Comparison of ENCODE assay signal across 9 cellular contexts in genomic region chr5:115461506-115462290, GRCh38.
DNase-seq lines count a peak whose midpoint lies in the region; ATAC-seq and TF ChIP-seq lines count a peak whose summit lies in the region.
"Had no signal": no experiment of that assay in that cellular context is flagged by ENCODE, and none has a peak within 500 bp of the region (broad histone marks: within the 10 kb centered on the region; RNA-seq: fewer than 3 reads in every experiment).

No MANE protein-coding gene starts in this region.

- H3K4me1 ChIP-seq in adipocyte (ENCODE audit: control insufficient read depth, insufficient read depth, low read length) (peaks cover 57% of the 10 kb centered on the region), endodermal cell (ENCODE audit: control insufficient read depth, insufficient read depth, low read length) (no peaks in the 10 kb centered on the region), suprapubic skin (peaks cover 32% of the 10 kb centered on the region)
- H3K4me1 ChIP-seq: BLaER1 had no signal

- no peak overlapping the region for H3K27ac Mint-ChIP-seq in endodermal cell

- ATAC-seq in HG03196 (IDR thresholded peaks at IDR 0.05; ENCODE audit: unreplicated experiment): peak; percentile 48

- peak overlapping the region in 11 of 21 experiments; percentile 28 to 75 (median 63) for H3K27ac ChIP-seq in skin epidermis
- no peak overlapping the region for H3K27ac ChIP-seq in endodermal cell (ENCODE audit: low read depth, low read length)
- H3K27ac ChIP-seq in suprapubic skin: no peak overlapping the region
- H3K27ac ChIP-seq: BLaER1 had no signal

- H3K27me3 ChIP-seq in adipocyte (replicated peaks; ENCODE audit: control insufficient read depth, insufficient read depth, low read length): no peaks in the 10 kb centered on the region
- H3K27me3 ChIP-seq in endodermal cell (ENCODE audit: control insufficient read depth, insufficient read depth, low read length, poor library complexity, severe bottlenecking): no peaks in the 10 kb centered on the region
- H3K27me3 ChIP-seq in suprapubic skin: no peaks in the 10 kb centered on the region
- H3K27me3 ChIP-seq: BLaER1 had no signal

- H3K36me3 ChIP-seq in adipocyte (ENCODE audit: control insufficient read depth, insufficient read depth, low read length, severe bottlenecking) (no peaks in the 10 kb centered on the region), endodermal cell (ENCODE audit: control insufficient read depth, insufficient read depth, low read length) (no peaks in the 10 kb centered on the region), suprapubic skin (no peaks in the 10 kb centered on the region)
- H3K36me3 ChIP-seq: BLaER1 had no signal

- TF ChIP-seq POLR2A in suprapubic skin (IDR thresholded peaks at IDR 0.05): no peak

- H3K9me3 ChIP-seq in adipocyte (ENCODE audit: control insufficient read depth, low read length) (no peaks in the 10 kb centered on the region), endodermal cell (ENCODE audit: control insufficient read depth, low read length) (no peaks in the 10 kb centered on the region), suprapubic skin (no peaks in the 10 kb centered on the region)
- H3K9me3 ChIP-seq: BLaER1 had no signal

- no peaks in the 10 kb centered on the region for H3K4me1 Mint-ChIP-seq in endodermal cell

- H3K9me3 Mint-ChIP-seq in endodermal cell: no peaks in the 10 kb centered on the region

- H3K27me3 Mint-ChIP-seq in endodermal cell (ENCODE audit: insufficient read depth): no peaks in the 10 kb centered on the region

- TF ChIP-seq CTCF in endodermal cell (conservative IDR thresholded peaks at IDR 0.05) (no peak), suprapubic skin (IDR thresholded peaks at IDR 0.05) (no peak)

- H3K4me3 ChIP-seq in adipocyte (ENCODE audit: low read length): peak overlapping the region; percentile 63
- H3K4me3 ChIP-seq in skin epidermis: no peak overlapping the region
- no peak overlapping the region for H3K4me3 ChIP-seq in endodermal cell (ENCODE audit: low read length)
- no peak overlapping the region for H3K4me3 ChIP-seq in suprapubic skin
- H3K4me3 ChIP-seq: BLaER1 had no signal

- H3K9ac ChIP-seq in adipocyte (ENCODE audit: low read length): peak overlapping the region; percentile 60
- no peak overlapping the region for H3K9ac ChIP-seq in endodermal cell (ENCODE audit: extremely low read depth, low read length, poor library complexity, severe bottlenecking)
- H3K9ac ChIP-seq: BLaER1 had no signal

- no peak overlapping the region for H3K4me3 Mint-ChIP-seq in endodermal cell

- DNase-seq in activated CD4-positive, alpha-beta T cell treated with anti-CD3 and anti-CD28 coated beads for 48 hours: peak; percentile 63
- DNase-seq in activated CD4-positive, alpha-beta T cell treated with anti-CD3 and anti-CD28 coated beads for 1 hour: no peak
- DNase-seq in adipocyte (ENCODE audit: low read depth) (peak; percentile 47), endodermal cell (no peak), iPS-NIHi7 (ENCODE audit: extremely low spot score) (no peak), suprapubic skin (ENCODE audit: low spot score in 2 of 2) (no peak)

- no peak for TF ChIP-seq EP300 in suprapubic skin (IDR thresholded peaks at IDR 0.05)

- no peaks in the 10 kb centered on the region for H3K36me3 Mint-ChIP-seq in endodermal cell (ENCODE audit: low read depth)

Comparison
In these comparisons a context has a peak if more than half of its experiments do, and no peak if none do; other contexts are left out.
1. DNase-seq: peak in activated CD4-positive, alpha-beta T cell treated with anti-CD3 and anti-CD28 coated beads for 48 hours (single experiment) and adipocyte (single experiment); none in activated CD4-positive, alpha-beta T cell treated with anti-CD3 and anti-CD28 coated beads for 1 hour (single experiment), endodermal cell (single experiment), iPS-NIHi7 (single experiment) and suprapubic skin (0 of 2).
2. H3K27ac ChIP-seq: peak in skin epidermis (11 of 21); none in endodermal cell (single experiment) and suprapubic skin (single experiment).